In the genomic region with DNA sequence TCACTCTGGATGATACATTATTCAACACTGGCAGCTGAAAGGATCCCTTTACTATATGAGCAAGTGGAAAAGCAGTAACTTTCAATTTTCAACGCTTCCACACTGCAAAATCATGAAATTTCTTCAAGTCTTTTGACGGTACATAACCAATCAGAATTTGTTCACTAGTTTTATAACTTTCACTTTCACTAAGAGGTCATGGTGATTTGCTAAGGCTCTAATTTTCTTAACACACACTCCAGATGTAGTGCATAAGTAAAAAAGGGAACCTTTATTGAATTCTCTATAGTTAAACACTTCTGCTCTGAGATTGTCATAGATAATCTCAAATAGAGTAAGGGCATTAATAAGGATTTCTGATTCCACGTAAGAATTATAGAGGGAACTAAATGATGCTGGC, we compare ENCODE assay signal across 20 cellular contexts. TPM values are rescaled to one million over a fixed set of nuclear protein-coding genes. Genes with fewer than 3 reads are reported as not detected.
A peak's percentile ranks its signal among the peaks of the same experiment; 100 is the strongest.
DNase-seq lines count a peak whose midpoint lies in the region; ATAC-seq and TF ChIP-seq lines count a peak whose summit lies in the region.
"Had no signal": no experiment of that assay in that cellular context is flagged by ENCODE, and none has a peak within 500 bp of the region (broad histone marks: within the 10 kb centered on the region; RNA-seq: fewer than 3 reads in every experiment).

No MANE protein-coding gene starts in this region.

- peaks cover 25% of the 10 kb centered on the region for H3K4me1 Mint-ChIP-seq in activated T-cell treated with anti-CD3 and anti-CD28 coated beads, Interleukin-2, amount 50 U/mL, for 4 hours (ENCODE audit: low read depth)
- H3K4me1 Mint-ChIP-seq in activated T-cell treated with anti-CD3 and anti-CD28 coated beads, Interleukin-2, amount 50 U/mL, for 24 hours (ENCODE audit: low read depth), result peaks cover 22% of the 10 kb centered on the region
- peaks cover 15% of the 10 kb centered on the region for H3K4me1 Mint-ChIP-seq in activated naive CD8-positive, alpha-beta T cell treated with anti-CD3 and anti-CD28 coated beads, Interleukin-2, amount 10 ng/mL, durations not matched to agents 7 days and 5 days
- H3K4me1 Mint-ChIP-seq: neural progenitor cell had no signal

- H3K36me3 Mint-ChIP-seq in activated T-cell treated with anti-CD3 and anti-CD28 coated beads, Interleukin-2, amount 50 U/mL, for 4 hours (ENCODE audit: insufficient read depth), result no peaks in the 10 kb centered on the region
- no peaks in the 10 kb centered on the region for H3K36me3 Mint-ChIP-seq in activated T-cell treated with anti-CD3 and anti-CD28 coated beads, Interleukin-2, amount 50 U/mL, for 24 hours (ENCODE audit: low read depth)
- H3K36me3 Mint-ChIP-seq in activated naive CD8-positive, alpha-beta T cell treated with anti-CD3 and anti-CD28 coated beads, Interleukin-2, amount 10 ng/mL, durations not matched to agents 7 days and 5 days, result peaks cover 2% of the 10 kb centered on the region

- peaks cover 12% of the 10 kb centered on the region for H3K36me3 ChIP-seq in osteoblast (ENCODE audit: insufficient read depth, low read length)
- H3K36me3 ChIP-seq: gastrocnemius medialis, neural progenitor cell had no signal

- H3K27me3 ChIP-seq in osteoblast (ENCODE audit: insufficient read depth, low read length), result peaks cover under 1% of the 10 kb centered on the region
- H3K27me3 ChIP-seq: gastrocnemius medialis, neural progenitor cell had no signal

- H3K4me3 ChIP-seq in osteoblast (ENCODE audit: insufficient read depth, low read length), result no peak overlapping the region
- H3K4me3 ChIP-seq: gastrocnemius medialis, GM23248, neural progenitor cell, smooth muscle cell had no signal

- H3K79me2 ChIP-seq in osteoblast (ENCODE audit: insufficient read depth, low read length), result peaks cover 15% of the 10 kb centered on the region

- H3K27me3 Mint-ChIP-seq in activated T-cell treated with anti-CD3 and anti-CD28 coated beads, Interleukin-2, amount 50 U/mL, for 4 hours (ENCODE audit: low read depth), result no peaks in the 10 kb centered on the region
- H3K27me3 Mint-ChIP-seq in activated T-cell treated with anti-CD3 and anti-CD28 coated beads, Interleukin-2, amount 50 U/mL, for 24 hours, result peaks cover 19% of the 10 kb centered on the region
- H3K27me3 Mint-ChIP-seq in activated naive CD8-positive, alpha-beta T cell treated with anti-CD3 and anti-CD28 coated beads, Interleukin-2, amount 10 ng/mL, durations not matched to agents 7 days and 5 days, result no peaks in the 10 kb centered on the region

- POLR2A ChIA-PET in activated naive CD8-positive, alpha-beta T cell treated with anti-CD3 and anti-CD28 coated beads, Interleukin-2, amount 10 ng/mL, durations not matched to agents 7 days and 5 days (lab: Charles Lee), result no interaction called here

- DNase-seq in activated T-cell treated with anti-CD3 and anti-CD28 coated beads, Interleukin-2, amount 50 U/mL, for 4 hours, result no peak
- no peak for DNase-seq in activated T-cell treated with anti-CD3 and anti-CD28 coated beads, Interleukin-2, amount 50 U/mL, for 24 hours
- DNase-seq in activated naive CD8-positive, alpha-beta T cell treated with anti-CD3 and anti-CD28 coated beads, Interleukin-2, amount 10 ng/mL, durations not matched to agents 7 days and 5 days, result no peak
- peak; percentile 53 for DNase-seq in osteoblast (ENCODE audit: insufficient read length, low spot score, missing footprints)
- DNase-seq in NCI-H1417 (lab: John Stamatoyannopoulos, UW), result no peak
- DNase-seq: C1 segment of cervical spinal cord; DMS53; gastrocnemius medialis; GM23248; KG1; NCI-H1048; NCI-H2029 treated with DMSO at 0.1 percent for 48 hours; NCI-H510A; stimulated activated CD4-positive, alpha-beta T cell treated with anti-CD3 and anti-CD28 coated beads, Interleukin-4, amount 100 ng/mL, for 1 hour; SW 1271 had no signal

- H3K9me3 ChIP-seq in osteoblast (ENCODE audit: low read depth, low read length), result no peaks in the 10 kb centered on the region
- H3K9me3 ChIP-seq: gastrocnemius medialis had no signal

- no peak for TF ChIP-seq CTCF in osteoblast (IDR thresholded peaks at IDR 0.05; ENCODE audit: extremely low read depth, low read depth, low read length)

- peak overlapping the region; percentile 31 for H3K4me3 Mint-ChIP-seq in activated T-cell treated with anti-CD3 and anti-CD28 coated beads, Interleukin-2, amount 50 U/mL, for 4 hours
- H3K4me3 Mint-ChIP-seq in activated T-cell treated with anti-CD3 and anti-CD28 coated beads, Interleukin-2, amount 50 U/mL, for 24 hours, result no peak overlapping the region
- H3K4me3 Mint-ChIP-seq in activated naive CD8-positive, alpha-beta T cell treated with anti-CD3 and anti-CD28 coated beads, Interleukin-2, amount 10 ng/mL, durations not matched to agents 7 days and 5 days, result peak overlapping the region; percentile 71
- H3K4me3 Mint-ChIP-seq: neural progenitor cell had no signal

- peaks cover 25% of the 10 kb centered on the region for H4K20me1 ChIP-seq in osteoblast (ENCODE audit: insufficient read depth, low read length)

- H2AFZ ChIP-seq in osteoblast (ENCODE audit: low read length), result no peak overlapping the region
- H2AFZ ChIP-seq: GM23248, neural progenitor cell had no signal

- ATAC-seq in activated T-cell treated with anti-CD3 and anti-CD28 coated beads, Interleukin-2, amount 50 U/mL, for 4 hours, result peak in 1 of 2 donors; percentile 30
- ATAC-seq in GM18868 (IDR thresholded peaks at IDR 0.05; ENCODE audit: unreplicated experiment), result peak; percentile 60
- ATAC-seq in activated naive CD8-positive, alpha-beta T cell treated with anti-CD3 and anti-CD28 coated beads, Interleukin-2, amount 10 ng/mL, durations not matched to agents 7 days and 5 days (ENCODE audit: low read depth), result peak; percentile 32
- no peak for ATAC-seq in GM19397 (IDR thresholded peaks at IDR 0.05; ENCODE audit: unreplicated experiment)
- ATAC-seq in GM18498 (IDR thresholded peaks at IDR 0.05; ENCODE audit: unreplicated experiment), result no peak
- ATAC-seq: gastrocnemius medialis had no signal

- H3K4me2 ChIP-seq in osteoblast (ENCODE audit: insufficient read depth, low read length), result no peak overlapping the region
- H3K4me2 ChIP-seq: neural progenitor cell, smooth muscle cell had no signal

- H3K4me1 ChIP-seq in osteoblast (ENCODE audit: insufficient read depth, low read length), result no peaks in the 10 kb centered on the region
- H3K4me1 ChIP-seq: gastrocnemius medialis, neural progenitor cell had no signal

- H3K27ac ChIP-seq in osteoblast (ENCODE audit: low read depth, low read length), result no peak overlapping the region
- H3K27ac ChIP-seq: gastrocnemius medialis, GM23248, neural progenitor cell had no signal

- H3K27ac Mint-ChIP-seq in activated T-cell treated with anti-CD3 and anti-CD28 coated beads, Interleukin-2, amount 50 U/mL, for 24 hours, result no peak overlapping the region
- H3K27ac Mint-ChIP-seq in activated naive CD8-positive, alpha-beta T cell treated with anti-CD3 and anti-CD28 coated beads, Interleukin-2, amount 10 ng/mL, durations not matched to agents 7 days and 5 days, result peak overlapping the region; percentile 67
- H3K27ac Mint-ChIP-seq: neural progenitor cell had no signal

- H3K9me3 Mint-ChIP-seq in activated T-cell treated with anti-CD3 and anti-CD28 coated beads, Interleukin-2, amount 50 U/mL, for 4 hours, result no peaks in the 10 kb centered on the region
- H3K9me3 Mint-ChIP-seq in activated T-cell treated with anti-CD3 and anti-CD28 coated beads, Interleukin-2, amount 50 U/mL, for 24 hours, result no peaks in the 10 kb centered on the region
- no peaks in the 10 kb centered on the region for H3K9me3 Mint-ChIP-seq in activated naive CD8-positive, alpha-beta T cell treated with anti-CD3 and anti-CD28 coated beads, Interleukin-2, amount 10 ng/mL, durations not matched to agents 7 days and 5 days

RNA-seq across cellular contexts. Expression of gene ARMCX2, which starts 4.1 kb away (rescaled TPM):
- 1 to 10 TPM; 3.1 to 4.1 (median 3.1) TPM for total RNA-seq in activated T-cell treated with anti-CD3 and anti-CD28 coated beads, Interleukin-2, amount 50 U/mL, for 4 hours
- total RNA-seq in activated naive CD8-positive, alpha-beta T cell treated with anti-CD3 and anti-CD28 coated beads, Interleukin-2, amount 10 ng/mL, durations not matched to agents 7 days and 5 days, result 10 to 100 TPM in 1 of 2 experiments, 1 to 10 TPM in 1; 8.8 to 10.9 TPM
- 87.2 and 89.6 TPM in 2 replicates for total RNA-seq in osteoblast

RNA-seq across cellular contexts. Expression of gene ARMCX3, which starts 32.6 kb away (rescaled TPM):
- total RNA-seq in activated T-cell treated with anti-CD3 and anti-CD28 coated beads, Interleukin-2, amount 50 U/mL, for 4 hours, result 10 to 100 TPM; 31.2 to 38.4 (median 32.0) TPM
- total RNA-seq in activated naive CD8-positive, alpha-beta T cell treated with anti-CD3 and anti-CD28 coated beads, Interleukin-2, amount 10 ng/mL, durations not matched to agents 7 days and 5 days, result 10 to 100 TPM; 25.0 to 29.7 TPM
- total RNA-seq in osteoblast, result 73.5 and 79.3 TPM in 2 replicates

RNA-seq across cellular contexts. Expression of gene ARMCX6, which starts 37.7 kb away (rescaled TPM):
- total RNA-seq in activated T-cell treated with anti-CD3 and anti-CD28 coated beads, Interleukin-2, amount 50 U/mL, for 4 hours, result 10 to 100 TPM; 53.1 to 60.5 (median 53.4) TPM
- total RNA-seq in activated naive CD8-positive, alpha-beta T cell treated with anti-CD3 and anti-CD28 coated beads, Interleukin-2, amount 10 ng/mL, durations not matched to agents 7 days and 5 days, result 10 to 100 TPM; 37.5 to 37.7 TPM
- total RNA-seq in osteoblast, result 31.8 and 35.1 TPM in 2 replicates

Comparison
In these comparisons a context has a peak if more than half of its experiments do, and no peak if none do; other contexts are left out.
1. ATAC-seq: peak in GM18868 (single experiment) and activated naive CD8-positive, alpha-beta T cell treated with anti-CD3 and anti-CD28 coated beads, Interleukin-2, amount 10 ng/mL, durations not matched to agents 7 days and 5 days (single experiment); none in GM19397 (single experiment) and GM18498 (single experiment).